In the genomic region with DNA sequence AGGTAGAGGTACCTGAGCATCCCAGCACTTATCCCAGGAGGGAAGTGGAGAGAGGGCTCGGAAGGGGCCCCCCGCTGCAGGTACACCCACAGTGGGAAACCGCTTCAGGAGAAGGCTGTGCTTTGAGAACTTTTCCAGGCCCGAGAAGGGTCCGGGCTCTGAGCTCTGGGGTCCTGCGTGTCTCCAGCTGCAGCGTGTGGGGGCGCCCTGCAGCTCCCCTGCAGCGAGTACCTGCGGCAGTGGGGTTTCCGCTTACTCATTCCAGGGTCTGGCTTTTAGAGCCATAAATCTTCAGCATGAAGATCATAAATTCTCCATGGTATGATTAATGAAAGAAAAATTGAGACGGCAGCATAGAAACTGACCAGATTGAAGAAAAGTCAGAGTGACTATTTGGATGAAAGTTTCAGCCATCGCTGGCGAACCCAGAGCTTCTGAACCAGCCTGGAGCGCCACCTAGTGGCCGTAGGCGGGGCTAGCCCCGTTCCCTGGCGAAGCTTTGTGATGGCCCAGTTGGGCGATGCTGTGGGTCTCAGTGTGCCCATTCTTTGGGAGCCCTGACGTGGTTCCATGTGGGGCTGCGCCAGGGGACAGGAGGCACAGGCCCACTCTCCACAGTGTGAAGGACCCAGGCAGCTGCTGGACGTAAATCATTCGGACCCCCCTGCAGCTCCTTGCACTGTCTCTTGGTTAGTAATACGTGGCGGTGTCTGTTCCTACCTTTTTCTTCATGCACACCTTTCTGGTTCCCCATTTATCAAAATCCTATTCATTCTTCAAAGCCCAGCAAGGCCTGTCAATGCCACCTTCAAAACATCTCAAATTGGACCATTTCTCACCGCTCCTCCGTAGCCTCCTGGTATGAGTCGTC, we compare ENCODE assay signal across 8 cellular contexts.
A peak's percentile ranks its signal among the peaks of the same experiment; 100 is the strongest.
DNase-seq lines count a peak whose midpoint lies in the region; ATAC-seq and TF ChIP-seq lines count a peak whose summit lies in the region.

No MANE protein-coding gene starts in this region.

- H3K36me3 ChIP-seq in Karpas-422 (ENCODE audit: insufficient read depth, low read length) (no peaks in the 10 kb centered on the region), cardiac muscle cell (no peaks in the 10 kb centered on the region), psoas muscle (ENCODE audit: insufficient read depth in 1 of 2, low read depth in 1 of 2) (peaks cover 0 to 1% of the 10 kb centered on the region in 2 donors), aorta (ENCODE audit: control insufficient read depth in 1 of 2, insufficient read depth in 2 of 2, low read length in 1 of 2) (no peaks in the 10 kb centered on the region)

- POLR2A ChIA-PET in GM10248 (lab: Yijun Ruan, JAX) = no interaction called here

- CTCF ChIA-PET in GM10248 (lab: Yijun Ruan, JAX) = interaction anchor here (0.7 to 7.7 kb wide), 43 partner anchors 9 to 497 kb away, joined by 3 to 128 read pairs (median 4); no protein-coding TSS in a partner anchor

- no peak overlapping the region for H3K4me3 ChIP-seq in Karpas-422 (ENCODE audit: low read length)
- H3K4me3 ChIP-seq in cardiac muscle cell = no peak overlapping the region
- H3K4me3 ChIP-seq in psoas muscle = no peak overlapping the region
- H3K4me3 ChIP-seq in aorta (ENCODE audit: low read length in 2 of 2) = no peak overlapping the region

- H3K9me2 ChIP-seq in Karpas-422 (replicated peaks; ENCODE audit: insufficient read depth, low read length) = no peaks in the 10 kb centered on the region

- H4K20me1 ChIP-seq in Karpas-422 (ENCODE audit: insufficient read depth, low read depth, low read length) = no peaks in the 10 kb centered on the region; the same call in 1 of the 2 replicates

- TF ChIP-seq CTCF in GM10248 (IDR thresholded peaks at IDR 0.05; ENCODE audit: control extremely low read depth, extremely low read depth, low read depth, missing control alignments) (peak; percentile 89), cardiac muscle cell (IDR thresholded peaks at IDR 0.05; ENCODE audit: low read depth, low read length) (peak; percentile 97), psoas muscle (IDR thresholded peaks at IDR 0.05) (peak; percentile 99)

- H3K27ac ChIP-seq in Karpas-422 (ENCODE audit: low read length) (no peak overlapping the region), cardiac muscle cell (no peak overlapping the region), psoas muscle (no peak overlapping the region), aorta (ENCODE audit: low read depth in 1 of 2, low read length in 2 of 2) (no peak overlapping the region)

- H3K4me2 ChIP-seq in Karpas-422 (ENCODE audit: low read depth, low read length, poor library complexity, severe bottlenecking) = no peak overlapping the region

- H2AFZ ChIP-seq in Karpas-422 (ENCODE audit: low read length) = no peak overlapping the region

- H3K4me1 ChIP-seq in Karpas-422 (ENCODE audit: low read length) (no peaks in the 10 kb centered on the region), cardiac muscle cell (ENCODE audit: low read depth) (no peaks in the 10 kb centered on the region), psoas muscle (peaks cover 4% of the 10 kb centered on the region), aorta (ENCODE audit: control insufficient read depth in 1 of 2, insufficient read depth in 2 of 2, low read length in 2 of 2) (no peaks in the 10 kb centered on the region)

- H3K9me3 ChIP-seq in Karpas-422 (ENCODE audit: low read length) (no peaks in the 10 kb centered on the region), cardiac muscle cell (ENCODE audit: low read depth) (no peaks in the 10 kb centered on the region), psoas muscle (no peaks in the 10 kb centered on the region), aorta (ENCODE audit: control insufficient read depth, low read length) (no peaks in the 10 kb centered on the region)

- DNase-seq in GM10248 (ENCODE audit: extremely low spot score) = peak; percentile 87
- DNase-seq in Karpas-422 = peak; percentile 88
- peak; percentile 13 for DNase-seq in SKM-1 treated with dmso at 0.1 percent for 144 hours (lab: John Stamatoyannopoulos, UW; ENCODE audit: unreplicated experiment)
- peak; percentile 61 to 84 for DNase-seq in activated naive CD4-positive, alpha-beta T cell treated with anti-CD3 and anti-CD28 coated beads, Interleukin-2, amount 50 U/mL, for 72 hours (ENCODE audit: low spot score in 2 of 2)
- peak; percentile 77 to 84 for DNase-seq in cardiac muscle cell (ENCODE audit: low read depth in 1 of 2, low spot score in 1 of 2)
- peak; percentile 73 to 89 for DNase-seq in psoas muscle
- DNase-seq in aorta = peak; percentile 83 to 93
- DNase-seq in GOT3 (lab: John Stamatoyannopoulos, UW) = no peak

- intact Hi-C loops in psoas muscle (cut with DNase I) (loop anchor here (1.0 to 10.0 kb wide), 6 partner anchors 73 to 421 kb away; partner anchors contain the start of gene TEX52 (in 1 of the 2)), aorta (cut with DNase I) (loop anchor here (1.0 to 5.0 kb wide), 4 partner anchors 139 to 203 kb away; no protein-coding TSS in a partner anchor)

- WGBS in psoas muscle, 3 donors = 44 to 54% (median 45%) methylated on average over 29 of the region's 29 CpGs
- WGBS in aorta, 2 donors = 46 to 47% methylated on average over 29 of the region's 29 CpGs

- H3K9me3 Mint-ChIP-seq in activated naive CD4-positive, alpha-beta T cell treated with anti-CD3 and anti-CD28 coated beads, Interleukin-2, amount 50 U/mL, for 72 hours = no peaks in the 10 kb centered on the region

- H3K79me2 ChIP-seq in Karpas-422 (ENCODE audit: low read length) = no peaks in the 10 kb centered on the region

- peak; percentile 80 to 85 for ATAC-seq in activated naive CD4-positive, alpha-beta T cell treated with anti-CD3 and anti-CD28 coated beads, Interleukin-2, amount 50 U/mL, for 72 hours
- peak; percentile 77 to 92 (median 84) for ATAC-seq in psoas muscle
- peak; percentile 80 for ATAC-seq in aorta (ENCODE audit: low FRiP score)

- no peak overlapping the region for H3K9ac ChIP-seq in Karpas-422 (ENCODE audit: low read length)

- H3K27ac Mint-ChIP-seq in activated naive CD4-positive, alpha-beta T cell treated with anti-CD3 and anti-CD28 coated beads, Interleukin-2, amount 50 U/mL, for 72 hours = peak overlapping the region in 1 of 2 donors; percentile 69

- H3K27me3 ChIP-seq in Karpas-422 (ENCODE audit: low read length) (no peaks in the 10 kb centered on the region), cardiac muscle cell (no peaks in the 10 kb centered on the region), psoas muscle (ENCODE audit: insufficient read depth in 3 of 3, low read length in 2 of 3) (no peaks in the 10 kb centered on the region), aorta (ENCODE audit: control insufficient read depth in 1 of 2, insufficient read depth in 2 of 2, low read length in 1 of 2) (no peaks in the 10 kb centered on the region)

- H3K36me3 Mint-ChIP-seq in activated naive CD4-positive, alpha-beta T cell treated with anti-CD3 and anti-CD28 coated beads, Interleukin-2, amount 50 U/mL, for 72 hours = no peaks in the 10 kb centered on the region
